In the genomic region with DNA sequence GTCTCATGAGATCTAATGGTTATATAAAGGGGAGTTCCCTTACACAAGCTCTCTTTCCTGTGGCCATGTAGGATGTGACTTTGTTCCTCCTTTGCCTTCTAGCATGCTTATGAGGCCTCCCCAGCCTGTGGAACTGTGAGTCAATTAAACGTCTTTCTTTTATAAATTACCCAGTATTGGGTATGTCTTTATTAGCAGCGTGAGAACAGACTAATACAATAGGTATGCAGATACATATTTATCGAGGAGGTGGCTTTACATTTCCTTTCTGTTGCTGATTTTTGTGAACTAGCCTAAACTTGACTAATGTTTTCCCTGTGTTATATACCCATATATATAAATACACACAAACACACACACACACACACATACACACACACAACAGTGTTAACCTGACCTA, we compare ENCODE assay signal across 23 cellular contexts.
"Had no signal": no experiment of that assay in that cellular context is flagged by ENCODE, and none has a peak within 500 bp of the region (broad histone marks: within the 10 kb centered on the region; RNA-seq: fewer than 3 reads in every experiment).

No MANE protein-coding gene starts in this region.

- H3K27ac ChIP-seq: coronary artery, dorsolateral prefrontal cortex, esophagus muscularis mucosa, gastrocnemius medialis, heart left ventricle, hepatocyte, left lung, lower lobe of right lung had no signal

- ATAC-seq: gastrocnemius medialis; heart left ventricle; left cardiac atrium; left lung; left ventricle myocardium superior; lower lobe of right lung; mucosa of descending colon; naive thymus-derived CD8-positive, alpha-beta T cell had no signal

- H2AFZ ChIP-seq: hepatocyte had no signal

- H3K79me2 ChIP-seq: hepatocyte had no signal

- H3K36me3 ChIP-seq: esophagus muscularis mucosa, gastrocnemius medialis, heart left ventricle, left lung, lower lobe of right lung had no signal

- H3K9me3 ChIP-seq: esophagus muscularis mucosa, gastrocnemius medialis, heart left ventricle, left lung, lower lobe of right lung, mucosa of descending colon had no signal

- H3K4me1 ChIP-seq: gastrocnemius medialis, heart left ventricle, left lung, lower lobe of right lung had no signal

- DNase-seq: dermis blood vessel endothelial cell; dorsolateral prefrontal cortex; effector CD4-positive, alpha-beta T cell; effector memory CD4-positive, alpha-beta T cell; foreskin melanocyte; gastrocnemius medialis; heart left ventricle; hypothalamus; immature natural killer cell; islet precursor cell; left cardiac atrium; left lung; left ventricle myocardium superior; lower lobe of right lung; mesenchymal stem cell; mucosa of descending colon; naive B cell; naive thymus-derived CD8-positive, alpha-beta T cell had no signal

- H3K4me3 ChIP-seq: coronary artery, dorsolateral prefrontal cortex, esophagus muscularis mucosa, gastrocnemius medialis, heart left ventricle, hepatocyte, left lung, lower lobe of right lung, mucosa of descending colon had no signal

- H3K4me2 ChIP-seq: hepatocyte had no signal

- FAIRE-seq: colon, endothelial cell of umbilical vein had no signal

- H3K27me3 ChIP-seq: esophagus muscularis mucosa, gastrocnemius medialis, heart left ventricle, hepatocyte, left lung had no signal
